ENCODE assay signal across 1 cellular context in genomic region chr11:289706-290620, GRCh38.
TF ChIP-seq lines count a peak whose summit lies in the region.

No MANE protein-coding gene starts in this region.

TF ChIP-seq in HepG2, 621 proteins besides CTCF, POLR2A, EP300 and RAD21:
- no peak for TF ChIP-seq CBX2 (IDR thresholded peaks at IDR 0.05; ENCODE audit: low read depth, low read length)
- TF ChIP-seq CBX2 (CRISPR knock-in tag; IDR thresholded peaks at IDR 0.05; ENCODE audit: low read depth): no peak
- 0 out of 2 replicates have a peak, but pooled peaks have one; percentile 63 for TF ChIP-seq DNMT1 (CRISPR knock-in tag; IDR thresholded peaks at IDR 0.05)
- no peak for TF ChIP-seq ZKSCAN5 (CRISPR knock-in tag; IDR thresholded peaks at IDR 0.05)
- no peak for TF ChIP-seq HOXA5 (CRISPR knock-in tag; IDR thresholded peaks at IDR 0.05)
- no peak for TF ChIP-seq HNRNPL (IDR thresholded peaks at IDR 0.05; ENCODE audit: low read depth, low read length)
- TF ChIP-seq HIVEP1 (CRISPR knock-in tag; IDR thresholded peaks at IDR 0.05): no peak
- 0 out of 2 replicates have a peak, but pooled peaks have one; percentile 18 for TF ChIP-seq ZFY (CRISPR knock-in tag; IDR thresholded peaks at IDR 0.05)
- no peak for TF ChIP-seq NR3C1 (CRISPR knock-in tag; IDR thresholded peaks at IDR 0.05)
- TF ChIP-seq HDAC1 (CRISPR knock-in tag; IDR thresholded peaks at IDR 0.05): no peak
- peak; percentile 98 for TF ChIP-seq ZSCAN25 (CRISPR knock-in tag; IDR thresholded peaks at IDR 0.05)
- TF ChIP-seq HOXA7 (CRISPR knock-in tag; IDR thresholded peaks at IDR 0.05): no peak
- TF ChIP-seq GTF2F1 (IDR thresholded peaks at IDR 0.05; ENCODE audit: low read length): no peak
- TF ChIP-seq JUNB (CRISPR knock-in tag; IDR thresholded peaks at IDR 0.05; ENCODE audit: borderline replicate concordance): no peak
- no peak for TF ChIP-seq ATM (IDR thresholded peaks at IDR 0.05; ENCODE audit: borderline replicate concordance)
- TF ChIP-seq ZBTB38 (CRISPR knock-in tag; IDR thresholded peaks at IDR 0.05): peak; percentile 95
- no peak for TF ChIP-seq AGO2 (optimal IDR thresholded peaks at IDR 0.05; ENCODE audit: low read depth, low read length)
- no peak for TF ChIP-seq FIP1L1 (IDR thresholded peaks at IDR 0.05; ENCODE audit: borderline replicate concordance, insufficient read depth, low read depth, low read length)
- TF ChIP-seq, protein P1, sequence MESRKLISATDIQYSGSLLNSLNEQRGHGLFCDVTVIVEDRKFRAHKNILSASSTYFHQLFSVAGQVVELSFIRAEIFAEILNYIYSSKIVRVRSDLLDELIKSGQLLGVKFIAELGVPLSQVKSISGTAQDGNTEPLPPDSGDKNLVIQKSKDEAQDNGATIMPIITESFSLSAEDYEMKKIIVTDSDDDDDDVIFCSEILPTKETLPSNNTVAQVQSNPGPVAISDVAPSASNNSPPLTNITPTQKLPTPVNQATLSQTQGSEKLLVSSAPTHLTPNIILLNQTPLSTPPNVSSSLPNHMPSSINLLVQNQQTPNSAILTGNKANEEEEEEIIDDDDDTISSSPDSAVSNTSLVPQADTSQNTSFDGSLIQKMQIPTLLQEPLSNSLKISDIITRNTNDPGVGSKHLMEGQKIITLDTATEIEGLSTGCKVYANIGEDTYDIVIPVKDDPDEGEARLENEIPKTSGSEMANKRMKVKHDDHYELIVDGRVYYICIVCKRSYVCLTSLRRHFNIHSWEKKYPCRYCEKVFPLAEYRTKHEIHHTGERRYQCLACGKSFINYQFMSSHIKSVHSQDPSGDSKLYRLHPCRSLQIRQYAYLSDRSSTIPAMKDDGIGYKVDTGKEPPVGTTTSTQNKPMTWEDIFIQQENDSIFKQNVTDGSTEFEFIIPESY (CRISPR knock-in tag; IDR thresholded peaks at IDR 0.05): peak; percentile 88
- no peak for TF ChIP-seq ZNF337 (CRISPR knock-in tag; IDR thresholded peaks at IDR 0.05; ENCODE audit: borderline replicate concordance, low read depth)
- TF ChIP-seq SOX6 (IDR thresholded peaks at IDR 0.05): no peak
- TF ChIP-seq SOX6 (CRISPR knock-in tag; IDR thresholded peaks at IDR 0.05): 0 out of 2 replicates have a peak, but pooled peaks have one; percentile 28
- TF ChIP-seq RARG (CRISPR knock-in tag; IDR thresholded peaks at IDR 0.05; ENCODE audit: low read depth): no peak
- TF ChIP-seq TMF1 (CRISPR knock-in tag; IDR thresholded peaks at IDR 0.05; ENCODE audit: low read depth): no peak
- TF ChIP-seq THAP11 (CRISPR knock-in tag; IDR thresholded peaks at IDR 0.05): no peak
- TF ChIP-seq RERE (CRISPR knock-in tag; IDR thresholded peaks at IDR 0.05; ENCODE audit: low read depth): no peak
- TF ChIP-seq ZNF580 (CRISPR knock-in tag; IDR thresholded peaks at IDR 0.05; ENCODE audit: borderline replicate concordance, low read depth): no peak
- TF ChIP-seq NPAS2 (CRISPR knock-in tag; IDR thresholded peaks at IDR 0.05; ENCODE audit: borderline replicate concordance): no peak
- no peak for TF ChIP-seq ZNF747 (CRISPR knock-in tag; IDR thresholded peaks at IDR 0.05; ENCODE audit: borderline replicate concordance)
- no peak for TF ChIP-seq TBP (CRISPR knock-in tag; IDR thresholded peaks at IDR 0.05)
- no peak for TF ChIP-seq MBD4 (IDR thresholded peaks at IDR 0.05; ENCODE audit: borderline replicate concordance, low read length)
- no peak for TF ChIP-seq RFX1 (IDR thresholded peaks at IDR 0.05)
- no peak for TF ChIP-seq GRHL1 (CRISPR knock-in tag; conservative IDR thresholded peaks at IDR 0.05)
- TF ChIP-seq, protein P2, sequence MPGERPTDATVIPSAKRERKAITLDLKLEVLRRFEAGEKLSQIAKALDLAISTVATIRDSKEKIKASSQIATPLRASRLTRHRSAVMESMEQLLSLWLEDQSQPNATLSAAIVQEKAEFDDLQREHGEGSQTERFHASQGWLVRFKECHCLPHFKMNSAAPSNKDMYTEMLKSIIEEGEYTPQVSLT (CRISPR knock-in tag; IDR thresholded peaks at IDR 0.05; ENCODE audit: borderline replicate concordance, low read depth): no peak
- TF ChIP-seq ZNF687 (CRISPR knock-in tag; IDR thresholded peaks at IDR 0.05): peak; percentile 42; the same call in 1 of the 2 replicates
- TF ChIP-seq, protein P3, sequence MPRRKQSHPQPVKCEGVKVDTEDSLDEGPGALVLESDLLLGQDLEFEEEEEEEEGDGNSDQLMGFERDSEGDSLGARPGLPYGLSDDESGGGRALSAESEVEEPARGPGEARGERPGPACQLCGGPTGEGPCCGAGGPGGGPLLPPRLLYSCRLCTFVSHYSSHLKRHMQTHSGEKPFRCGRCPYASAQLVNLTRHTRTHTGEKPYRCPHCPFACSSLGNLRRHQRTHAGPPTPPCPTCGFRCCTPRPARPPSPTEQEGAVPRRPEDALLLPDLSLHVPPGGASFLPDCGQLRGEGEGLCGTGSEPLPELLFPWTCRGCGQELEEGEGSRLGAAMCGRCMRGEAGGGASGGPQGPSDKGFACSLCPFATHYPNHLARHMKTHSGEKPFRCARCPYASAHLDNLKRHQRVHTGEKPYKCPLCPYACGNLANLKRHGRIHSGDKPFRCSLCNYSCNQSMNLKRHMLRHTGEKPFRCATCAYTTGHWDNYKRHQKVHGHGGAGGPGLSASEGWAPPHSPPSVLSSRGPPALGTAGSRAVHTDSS (CRISPR knock-in tag; conservative IDR thresholded peaks at IDR 0.05): no peak
